ENCODE assay signal across 18 cellular contexts in the genomic region with DNA sequence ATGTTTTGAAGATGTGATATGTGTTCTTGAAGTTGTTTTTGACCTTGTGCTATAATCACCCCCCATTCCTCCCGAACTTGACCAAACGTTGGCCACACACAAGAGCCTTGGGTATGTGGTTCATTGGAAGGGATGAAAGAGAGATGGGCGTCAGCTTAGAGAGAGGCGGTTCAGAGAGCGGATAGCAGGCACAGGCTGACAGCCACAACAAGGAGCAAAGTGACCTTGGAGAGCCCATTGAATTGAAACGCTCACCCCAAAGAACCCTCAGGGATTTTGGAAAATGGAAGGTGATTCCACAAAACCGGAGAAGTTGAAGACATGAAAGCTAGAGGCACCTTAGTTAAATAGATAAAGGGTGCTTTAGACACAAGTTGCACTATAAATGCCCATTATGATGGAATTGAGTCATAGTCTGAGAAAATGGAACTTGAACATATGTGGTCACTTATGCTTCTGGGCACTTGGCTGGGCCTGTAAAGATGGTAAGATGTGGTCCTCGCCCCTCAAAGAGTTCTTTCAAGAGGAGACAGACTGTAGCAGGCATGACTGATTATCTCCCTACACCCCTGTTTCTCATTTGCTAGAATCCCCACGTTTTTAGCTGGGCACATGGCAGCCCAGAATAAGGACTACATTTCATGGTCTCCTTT.
A peak's percentile ranks its signal among the peaks of the same experiment; 100 is the strongest.
DNase-seq lines count a peak whose midpoint lies in the region; ATAC-seq and TF ChIP-seq lines count a peak whose summit lies in the region.
"Had no signal": no experiment of that assay in that cellular context is flagged by ENCODE, and none has a peak within 500 bp of the region (broad histone marks: within the 10 kb centered on the region; RNA-seq: fewer than 3 reads in every experiment).

No MANE protein-coding gene starts in this region.

- H2AK5ac ChIP-seq in mesenchymal stem cell (ENCODE audit: low read length, severe bottlenecking), result peak overlapping the region; percentile 29

- no peaks in the 10 kb centered on the region for H3F3A ChIP-seq in SK-N-SH (replicated peaks; ENCODE audit: insufficient read depth)

- no peaks in the 10 kb centered on the region for H3K9me2 ChIP-seq in SK-N-SH

- no peak overlapping the region for H3K4me3 Mint-ChIP-seq in T-cell
- H3K4me3 Mint-ChIP-seq: B cell; CD4-positive, CD25-positive, alpha-beta regulatory T cell had no signal

- no peaks in the 10 kb centered on the region for H3K36me3 Mint-ChIP-seq in T-cell
- H3K36me3 Mint-ChIP-seq: CD4-positive, CD25-positive, alpha-beta regulatory T cell had no signal

- H3K36me3 ChIP-seq in SK-N-SH (replicated peaks in 1 of 2; ENCODE audit: control insufficient read depth in 1 of 2, insufficient read depth in 2 of 2, low read length in 1 of 2) (no peaks in the 10 kb centered on the region), body of pancreas (replicated peaks in 1 of 2; ENCODE audit: insufficient read depth in 1 of 2, low read depth in 2 of 2) (no peaks in the 10 kb centered on the region), mesenchymal stem cell (ENCODE audit: control insufficient read depth in 1 of 2, insufficient read depth in 2 of 2, low read depth in 1 of 2, low read length in 2 of 2) (no peaks in the 10 kb centered on the region), spleen (no peaks in the 10 kb centered on the region)
- H3K36me3 ChIP-seq: HAP-1 had no signal

- H3K4me1 Mint-ChIP-seq in T-cell, result peaks cover 9 to 12% (median 11%) of the 10 kb centered on the region in 3 donors

- H3K4me1 ChIP-seq in SK-N-SH (ENCODE audit: control insufficient read depth in 1 of 2, insufficient read depth in 2 of 2, low read depth in 1 of 2, low read length in 1 of 2), result peaks cover 0 to 10% of the 10 kb centered on the region in 2 experiments; a peak in 1 of 4 replicates
- H3K4me1 ChIP-seq in body of pancreas, result peaks cover 73% of the 10 kb centered on the region
- peaks cover 30% of the 10 kb centered on the region for H3K4me1 ChIP-seq in mesenchymal stem cell (ENCODE audit: control insufficient read depth, insufficient read depth, low read depth, low read length)
- H3K4me1 ChIP-seq in spleen, result peaks cover 0 to 19% (median 9%) of the 10 kb centered on the region in 6 donors

- H2BK5ac ChIP-seq in mesenchymal stem cell (ENCODE audit: low read depth, low read length, poor library complexity, severe bottlenecking), result peak overlapping the region; percentile 8

- H3K4ac ChIP-seq in mesenchymal stem cell (ENCODE audit: low read depth in 1 of 2, low read length in 2 of 2), result no peak overlapping the region

- H3K27me3 ChIP-seq in SK-N-SH (ENCODE audit: insufficient read depth) (no peaks in the 10 kb centered on the region), body of pancreas (no peaks in the 10 kb centered on the region), mesenchymal stem cell (ENCODE audit: control insufficient read depth in 1 of 2, insufficient read depth in 1 of 2, low read length in 2 of 2) (no peaks in the 10 kb centered on the region), spleen (replicated peaks in 1 of 7) (no peaks in the 10 kb centered on the region)

- H3K4me2 ChIP-seq in SK-N-SH, result no peak overlapping the region
- no peak overlapping the region for H3K4me2 ChIP-seq in mesenchymal stem cell (ENCODE audit: low read length, poor library complexity, severe bottlenecking)

- CTCF ChIA-PET in SK-N-SH (lab: Yijun Ruan, JAX) (interaction anchor here (0.6 to 0.9 kb wide), 2 partner anchors 34 to 52 kb away, joined by 3 read pairs; no protein-coding TSS in a partner anchor), T-cell (lab: Charles Lee) (interaction anchor here in 1 of 2 donors (0.6 kb wide), 1 partner anchor 33 kb away, joined by 4 read pairs; no protein-coding TSS in a partner anchor)

- no peak overlapping the region for H4K8ac ChIP-seq in mesenchymal stem cell (ENCODE audit: low read length)

- peak overlapping the region in 1 of 2 experiments; percentile 71 for H2BK12ac ChIP-seq in mesenchymal stem cell (ENCODE audit: low read length in 2 of 2)

- no peak for TF ChIP-seq EP300 in SK-N-SH (IDR thresholded peaks at IDR 0.05; ENCODE audit: borderline replicate concordance in 1 of 2, low read depth in 1 of 2, low read length in 1 of 2)

- H2AFZ ChIP-seq in SK-N-SH (ENCODE audit: low read depth) (no peak overlapping the region), mesenchymal stem cell (ENCODE audit: low read depth, low read length) (no peak overlapping the region)

- no peak overlapping the region for H3K27ac Mint-ChIP-seq in T-cell
- H3K27ac Mint-ChIP-seq: B cell; CD4-positive, CD25-positive, alpha-beta regulatory T cell had no signal

- no peak for TF ChIP-seq POLR2A in body of pancreas (IDR thresholded peaks at IDR 0.05)
- no peak for TF ChIP-seq POLR2A in spleen (IDR thresholded peaks at IDR 0.05)

- H3K4me3 ChIP-seq in SK-N-SH (ENCODE audit: low read depth in 2 of 2, low read length in 1 of 2) (no peak overlapping the region), body of pancreas (no peak overlapping the region), mesenchymal stem cell (ENCODE audit: insufficient read depth in 1 of 2, low read depth in 1 of 2, low read length in 2 of 2) (no peak overlapping the region), spleen (no peak overlapping the region)
- H3K4me3 ChIP-seq: HAP-1 had no signal

- H3K9ac ChIP-seq in SK-N-SH (no peak overlapping the region), mesenchymal stem cell (ENCODE audit: low read length) (no peak overlapping the region)

- no peak overlapping the region for H3K14ac ChIP-seq in mesenchymal stem cell (ENCODE audit: low read length in 2 of 2)

- no peaks in the 10 kb centered on the region for H3K9me3 ChIP-seq in SK-N-SH
- no peaks in the 10 kb centered on the region for H3K9me3 ChIP-seq in body of pancreas
- no peaks in the 10 kb centered on the region for H3K9me3 ChIP-seq in mesenchymal stem cell (ENCODE audit: control insufficient read depth, low read length)
- no peaks in the 10 kb centered on the region for H3K9me3 ChIP-seq in spleen
- H3K9me3 ChIP-seq: HAP-1 had no signal

- H3K9me3 Mint-ChIP-seq in T-cell, result no peaks in the 10 kb centered on the region

- POLR2A ChIA-PET in SK-N-SH (lab: Yijun Ruan, JAX), result no interaction called here
- POLR2A ChIA-PET in T-cell (lab: Charles Lee), result no interaction called here

- H4K91ac ChIP-seq in mesenchymal stem cell (ENCODE audit: low read length), result no peak overlapping the region

- TF ChIP-seq CTCF in SK-N-SH (IDR thresholded peaks at IDR 0.05) (no peak), body of pancreas (IDR thresholded peaks at IDR 0.05) (no peak), spleen (IDR thresholded peaks at IDR 0.05 in 8 of 11, conservative IDR thresholded peaks at IDR 0.05 in 3 of 11) (no peak)

- no peak overlapping the region for H3K18ac ChIP-seq in mesenchymal stem cell (ENCODE audit: low read depth in 1 of 2, low read length in 2 of 2)

- peak; percentile 8 for DNase-seq in SK-N-SH
- peak in 2 of 4 donors; percentile 4 to 5 for DNase-seq in body of pancreas
- DNase-seq in mesenchymal stem cell, result no peak
- DNase-seq in spleen, result peak; percentile 15
- DNase-seq in NCI-H510A treated with DMSO at 0.1 percent for 48 hours (lab: John Stamatoyannopoulos, UW), result no peak
- no peak for DNase-seq in T-cell
- no peak for DNase-seq in NCI-H2196 treated with DMSO at 0.1 percent for 48 hours (lab: John Stamatoyannopoulos, UW; ENCODE audit: unreplicated experiment)
- DNase-seq: CD4-positive, CD25-positive, alpha-beta regulatory T cell; DMS53; NCI-H1436; NCI-H2029 treated with DMSO at 0.1 percent for 48 hours; NCI-H510A; Right ventricle myocardium superior had no signal

- 90% methylated on average over 9 of the region's 9 CpGs for WGBS in SK-N-SH (ENCODE audit: low lambda C conversion rate)
- 80 to 84% methylated on average over 9 of the region's 9 CpGs for WGBS in body of pancreas, 2 donors
- 94% methylated on average over 9 of the region's 9 CpGs for WGBS in mesenchymal stem cell
- 80 to 90% (median 87%) methylated on average over 9 of the region's 9 CpGs for WGBS in spleen, 5 donors

- intact Hi-C loops in body of pancreas (cut with DNase I) (no loop called here), spleen (cut with DNase I; ENCODE audit: low total_unique reads) (loop anchor here (10.0 kb wide), 1 partner anchor 124 kb away; no protein-coding TSS in a partner anchor)

- TF ChIP-seq RAD21 in SK-N-SH (IDR thresholded peaks at IDR 0.05; ENCODE audit: low read length), result no peak

- H3K27ac ChIP-seq in SK-N-SH (ENCODE audit: low read depth in 2 of 2, low read length in 1 of 2), result no peak overlapping the region
- peak overlapping the region in 3 of 4 donors; percentile 68 to 78 (median 77) for H3K27ac ChIP-seq in body of pancreas
- H3K27ac ChIP-seq in mesenchymal stem cell (ENCODE audit: low read length, poor library complexity, severe bottlenecking), result no peak overlapping the region
- no peak overlapping the region for H3K27ac ChIP-seq in spleen
- H3K27ac ChIP-seq: 22Rv1 had no signal

- H2BK120ac ChIP-seq in mesenchymal stem cell (ENCODE audit: low read depth, low read length), result no peak overlapping the region

- no peak overlapping the region for H2BK15ac ChIP-seq in mesenchymal stem cell (ENCODE audit: low read depth, poor library complexity, severe bottlenecking)

- H3K23ac ChIP-seq in mesenchymal stem cell (ENCODE audit: low read length in 2 of 2), result no peak overlapping the region

- H3K27me3 Mint-ChIP-seq in T-cell, result no peaks in the 10 kb centered on the region
- H3K27me3 Mint-ChIP-seq: B cell had no signal

- H3K79me1 ChIP-seq in mesenchymal stem cell (replicated peaks; ENCODE audit: low read length, poor library complexity, severe bottlenecking), result no peaks in the 10 kb centered on the region

- ATAC-seq in SK-N-SH treated with all-trans-retinoic acid at 6 μM for 48 hours (no peak), body of pancreas (no peak), T-cell (replicated peaks in 1 of 4) (no peak)
- ATAC-seq: Panc1 had no signal

- H4K20me1 ChIP-seq in SK-N-SH (ENCODE audit: insufficient read depth), result no peaks in the 10 kb centered on the region

- no peaks in the 10 kb centered on the region for H3K79me2 ChIP-seq in SK-N-SH (ENCODE audit: insufficient read depth)

TF ChIP-seq in SK-N-SH treated with all-trans-retinoic acid at 6 μM for 48 hours, 23 proteins besides CTCF, POLR2A, EP300 and RAD21 (continues in another document):
- no peak for TF ChIP-seq BACH2 (CRISPR knock-in tag; IDR thresholded peaks at IDR 0.05; ENCODE audit: borderline replicate concordance)
- no peak for TF ChIP-seq SNAI2 (CRISPR knock-in tag; IDR thresholded peaks at IDR 0.05)
- TF ChIP-seq, protein P1, sequence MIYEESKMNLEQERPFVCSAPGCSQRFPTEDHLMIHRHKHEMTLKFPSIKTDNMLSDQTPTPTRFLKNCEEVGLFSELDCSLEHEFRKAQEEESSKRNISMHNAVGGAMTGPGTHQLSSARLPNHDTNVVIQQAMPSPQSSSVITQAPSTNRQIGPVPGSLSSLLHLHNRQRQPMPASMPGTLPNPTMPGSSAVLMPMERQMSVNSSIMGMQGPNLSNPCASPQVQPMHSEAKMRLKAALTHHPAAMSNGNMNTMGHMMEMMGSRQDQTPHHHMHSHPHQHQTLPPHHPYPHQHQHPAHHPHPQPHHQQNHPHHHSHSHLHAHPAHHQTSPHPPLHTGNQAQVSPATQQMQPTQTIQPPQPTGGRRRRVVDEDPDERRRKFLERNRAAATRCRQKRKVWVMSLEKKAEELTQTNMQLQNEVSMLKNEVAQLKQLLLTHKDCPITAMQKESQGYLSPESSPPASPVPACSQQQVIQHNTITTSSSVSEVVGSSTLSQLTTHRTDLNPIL (CRISPR knock-in tag; IDR thresholded peaks at IDR 0.05; ENCODE audit: low read depth), result no peak
- TF ChIP-seq TOX (CRISPR knock-in tag; IDR thresholded peaks at IDR 0.05; ENCODE audit: borderline replicate concordance), result no peak
- no peak for TF ChIP-seq GLIS3 (CRISPR knock-in tag; IDR thresholded peaks at IDR 0.05)

Comparison
In these comparisons a context has a peak if more than half of its experiments do, and no peak if none do; other contexts are left out.
1. DNase-seq: peak in SK-N-SH (single experiment) and spleen (single experiment); none in mesenchymal stem cell (single experiment), NCI-H510A treated with DMSO at 0.1 percent for 48 hours (single experiment), T-cell (0 of 34) and NCI-H2196 treated with DMSO at 0.1 percent for 48 hours (single experiment).
2. H3K27ac ChIP-seq: peak in body of pancreas (3 of 4); none in SK-N-SH (0 of 2), mesenchymal stem cell (single experiment) and spleen (0 of 8).